In genomic region chr10:28914721-28915120, GRCh38 we compare ENCODE assay signal across 17 cellular contexts.
DNase-seq lines count a peak whose midpoint lies in the region; FAIRE-seq and TF ChIP-seq lines count a peak whose summit lies in the region.
"Had no signal": no experiment of that assay in that cellular context is flagged by ENCODE, and none has a peak within 500 bp of the region (broad histone marks: within the 10 kb centered on the region; RNA-seq: fewer than 3 reads in every experiment).

No MANE protein-coding gene starts in this region.

- TF ChIP-seq POLR2A in GM12891 (IDR thresholded peaks at IDR 0.05; ENCODE audit: low read depth, low read length) = no peak

- FAIRE-seq in GM12891 (lab: Jason Lieb, UNC) = no peak

- H3K4me3 ChIP-seq in epithelial cell of esophagus (ENCODE audit: low read length) = no peak overlapping the region
- H3K4me3 ChIP-seq: BLaER1 had no signal

- no peak for TF ChIP-seq CTCF in epithelial cell of esophagus (IDR thresholded peaks at IDR 0.05; ENCODE audit: insufficient read depth, low read depth, low read length, missing control alignments)

- DNase-seq in AG20443 (ENCODE audit: low spot score) (peak; percentile 32), MV-4-11 (lab: John Stamatoyannopoulos, UW) (peak; percentile 35), epithelial cell of esophagus (ENCODE audit: low read depth) (peak; percentile 14), kidney tubule cell (ENCODE audit: low spot score) (peak; percentile 83), amniotic stem cell (lab: John Stamatoyannopoulos, UW) (no peak), GM12891 (ENCODE audit: insufficient read length, low spot score) (no peak)
- no peak for DNase-seq in activated CD4-positive, CD25-positive, alpha-beta regulatory T cell treated with anti-CD3 and anti-CD28 coated beads, Interleukin-2, amount 50 U/mL, for 72 hours
- DNase-seq: CD8-positive, alpha-beta memory T cell; DMS 273 treated with DMSO at 0.1 percent for 48 hours; EL; HCEC 1CT; KBM-7; NCI-H1105; NCI-H187 treated with DMSO at 0.1 percent for 48 hours; NCI-H446; SK-N-SH had no signal

TF ChIP-seq in GM12891, 5 proteins besides CTCF, POLR2A, EP300 and RAD21:
- TF ChIP-seq PAX5 (IDR thresholded peaks at IDR 0.05; ENCODE audit: insufficient read depth, low read length, severe bottlenecking) = no peak
- TF ChIP-seq TAF1 (IDR thresholded peaks at IDR 0.05; ENCODE audit: low read depth, low read length) = no peak
- TF ChIP-seq SPI1 (IDR thresholded peaks at IDR 0.05; ENCODE audit: low read depth, low read length) = no peak
- no peak for TF ChIP-seq POLR2AphosphoS5 (IDR thresholded peaks at IDR 0.05; ENCODE audit: low read depth, low read length)
- TF ChIP-seq POU2F2 (IDR thresholded peaks at IDR 0.05; ENCODE audit: low read depth, low read length) = no peak

Comparison
In these comparisons a context has a peak if more than half of its experiments do, and no peak if none do; other contexts are left out.
1. DNase-seq: peak in AG20443 (single experiment), MV-4-11 (single experiment), epithelial cell of esophagus (single experiment) and kidney tubule cell (single experiment); none in amniotic stem cell (single experiment), activated CD4-positive, CD25-positive, alpha-beta regulatory T cell treated with anti-CD3 and anti-CD28 coated beads, Interleukin-2, amount 50 U/mL, for 72 hours (single experiment) and GM12891 (single experiment).